Comparison of ENCODE assay signal across 25 cellular contexts in genomic region chr10:15813415-15813814, GRCh38. TPM values are rescaled to one million over a fixed set of nuclear protein-coding genes. Genes with fewer than 3 reads are reported as not detected.
DNase-seq lines count a peak whose midpoint lies in the region; ATAC-seq and TF ChIP-seq lines count a peak whose summit lies in the region.
"Had no signal": no experiment of that assay in that cellular context is flagged by ENCODE, and none has a peak within 500 bp of the region (broad histone marks: within the 10 kb centered on the region; RNA-seq: fewer than 3 reads in every experiment).

No MANE protein-coding gene starts in this region.

- no peaks in the 10 kb centered on the region for H3K27me3 ChIP-seq in SK-N-SH (ENCODE audit: insufficient read depth)
- H3K27me3 ChIP-seq in tibial artery, result no peaks in the 10 kb centered on the region
- no peaks in the 10 kb centered on the region for H3K27me3 ChIP-seq in thyroid gland
- H3K27me3 ChIP-seq: colonic mucosa, heart left ventricle had no signal

- no peaks in the 10 kb centered on the region for H4K20me1 ChIP-seq in SK-N-SH (ENCODE audit: insufficient read depth)

- CTCF ChIA-PET in SK-N-SH (lab: Yijun Ruan, JAX), result interaction anchor here (0.8 kb wide), 1 partner anchor 228 kb away, joined by 3 read pairs; no protein-coding TSS in a partner anchor

- no peak for TF ChIP-seq RAD21 in SK-N-SH (IDR thresholded peaks at IDR 0.05; ENCODE audit: low read length)

- H3K4me1 ChIP-seq in SK-N-SH (ENCODE audit: control insufficient read depth in 1 of 2, insufficient read depth in 2 of 2, low read depth in 1 of 2, low read length in 1 of 2), result no peaks in the 10 kb centered on the region; a peak in 1 of 4 replicates
- H3K4me1 ChIP-seq in tibial artery, result peaks cover 0 to 48% (median 12%) of the 10 kb centered on the region in 4 donors
- H3K4me1 ChIP-seq in thyroid gland, result no peaks in the 10 kb centered on the region
- H3K4me1 ChIP-seq: colonic mucosa had no signal

- TF ChIP-seq POLR2A in thyroid gland (IDR thresholded peaks at IDR 0.05), result no peak

- POLR2A ChIA-PET in SK-N-SH (lab: Yijun Ruan, JAX), result no interaction called here

- TF ChIP-seq CTCF in SK-N-SH (IDR thresholded peaks at IDR 0.05) (no peak), tibial artery (IDR thresholded peaks at IDR 0.05) (no peak), thyroid gland (IDR thresholded peaks at IDR 0.05) (no peak)

- H3K9ac ChIP-seq in SK-N-SH, result no peak overlapping the region

- intact Hi-C loops in tibial artery (cut with DNase I; ENCODE audit: low total_unique reads), result no loop called here
- intact Hi-C loops in thyroid gland (cut with DNase I), result no loop called here

- H2AFZ ChIP-seq in SK-N-SH (ENCODE audit: low read depth), result no peak overlapping the region
- H2AFZ ChIP-seq: GM23338 had no signal

- 99% methylated on average over 3 of the region's 3 CpGs for WGBS in SK-N-SH (ENCODE audit: low lambda C conversion rate)
- WGBS in thyroid gland, 2 donors, result 92 to 96% methylated on average over 3 of the region's 3 CpGs

- H3K27me3 Mint-ChIP-seq in activated T-helper 17 cell treated with anti-CD3 and anti-CD28 coated beads, Interleukin-2, amount 50 U/mL, for 72 hours, result no peaks in the 10 kb centered on the region
- H3K27me3 Mint-ChIP-seq: activated B cell treated with CpG ODN at 0.5 μM for 24 hours; CD4-positive, CD25-positive, alpha-beta regulatory T cell; progenitor cell of endocrine pancreas; stimulated activated memory B cell treated with anti-CD40 and anti-IgM and Interleukin-4, amounts not matched to agents 10 μg/mL and 1 μg/mL and 100 μg/mL, for 72 hours had no signal

- H3F3A ChIP-seq in SK-N-SH (replicated peaks; ENCODE audit: insufficient read depth), result no peaks in the 10 kb centered on the region

- DNase-seq in SK-N-SH (no peak), fibroblast of peridontal ligament (ENCODE audit: extremely low read depth) (peak; percentile 17), tibial artery (no peak), middle frontal gyrus (ENCODE audit: extremely low spot score, low spot score) (no peak), thyroid gland (no peak)
- DNase-seq: ACHN; activated B cell treated with CpG ODN at 0.5 μM for 24 hours; activated CD8-positive, alpha-beta memory T cell treated with anti-CD3 and anti-CD28 coated beads for 24 hours; amygdala; CD4-positive, CD25-positive, alpha-beta regulatory T cell; colonic mucosa; heart left ventricle; Karpas-422; lower lobe of right lung; natural killer cell; NCI-H446; trophoblast cell had no signal

- H3K9me3 ChIP-seq in SK-N-SH (no peaks in the 10 kb centered on the region), tibial artery (no peaks in the 10 kb centered on the region), thyroid gland (no peaks in the 10 kb centered on the region)
- H3K9me3 ChIP-seq: colonic mucosa, heart left ventricle, lower lobe of right lung had no signal

- no peak overlapping the region for H3K4me2 ChIP-seq in SK-N-SH
- H3K4me2 ChIP-seq: GM23338 had no signal

- no peak overlapping the region for H3K4me3 ChIP-seq in SK-N-SH (ENCODE audit: low read depth in 2 of 2, low read length in 1 of 2)
- no peak overlapping the region for H3K4me3 ChIP-seq in tibial artery
- H3K4me3 ChIP-seq in thyroid gland (replicated peaks in 1 of 3), result no peak overlapping the region
- H3K4me3 ChIP-seq: colonic mucosa, GM23338, heart left ventricle, lower lobe of right lung had no signal

- H3K36me3 ChIP-seq in SK-N-SH (replicated peaks in 1 of 2; ENCODE audit: control insufficient read depth in 1 of 2, insufficient read depth in 2 of 2, low read length in 1 of 2), result peaks cover 28 to 31% of the 10 kb centered on the region in 2 experiments
- H3K36me3 ChIP-seq in tibial artery, result peaks cover 0 to 7% (median 5%) of the 10 kb centered on the region in 3 donors
- no peaks in the 10 kb centered on the region for H3K36me3 ChIP-seq in thyroid gland
- H3K36me3 ChIP-seq: colonic mucosa had no signal

- no peak overlapping the region for H3K4me3 Mint-ChIP-seq in activated T-helper 17 cell treated with anti-CD3 and anti-CD28 coated beads, Interleukin-2, amount 50 U/mL, for 72 hours
- H3K4me3 Mint-ChIP-seq: activated B cell treated with CpG ODN at 0.5 μM for 24 hours; CD4-positive, CD25-positive, alpha-beta regulatory T cell; GM23338; natural killer cell; stimulated activated memory B cell treated with anti-CD40 and anti-IgM and Interleukin-4, amounts not matched to agents 10 μg/mL and 1 μg/mL and 100 μg/mL, for 72 hours; T-helper 2 cell treated with Interferon-gamma antibody and Interleukin-4, amounts not matched to agents 5 μg/mL and 100 μg/mL, for 36 hours had no signal

- ATAC-seq in SK-N-SH treated with all-trans-retinoic acid at 6 μM for 48 hours (no peak; the same call in 2 of the 3 replicates), GM18511 (IDR thresholded peaks at IDR 0.05; ENCODE audit: unreplicated experiment) (no peak)
- no peak for ATAC-seq in activated T-helper 17 cell treated with anti-CD3 and anti-CD28 coated beads, Interleukin-2, amount 50 U/mL, for 72 hours (replicated peaks)
- ATAC-seq: GM23338; lower lobe of right lung; natural killer cell; stimulated activated memory B cell treated with anti-CD40 and anti-IgM and Interleukin-4, amounts not matched to agents 10 μg/mL and 1 μg/mL and 100 μg/mL, for 72 hours had no signal

- H3K27ac Mint-ChIP-seq in activated T-helper 17 cell treated with anti-CD3 and anti-CD28 coated beads, Interleukin-2, amount 50 U/mL, for 72 hours, result peak overlapping the region; percentile 27
- H3K27ac Mint-ChIP-seq: activated B cell treated with CpG ODN at 0.5 μM for 24 hours; activated T-helper 2 cell treated with anti-CD3 and anti-CD28 coated beads, Interferon-gamma antibody, Interleukin-2, Interleukin-4, amounts not matched to agents 10 μg/mL and 5 μg/mL and 100 μg/mL, durations not matched to agents 14 hours and 24 hours and 36 hours; CD4-positive, CD25-positive, alpha-beta regulatory T cell; GM23338; natural killer cell; progenitor cell of endocrine pancreas; stimulated activated memory B cell treated with anti-CD40 and anti-IgM and Interleukin-4, amounts not matched to agents 10 μg/mL and 1 μg/mL and 100 μg/mL, for 72 hours; T-helper 2 cell treated with Interferon-gamma antibody and Interleukin-4, amounts not matched to agents 5 μg/mL and 100 μg/mL, for 36 hours had no signal

- H3K4me1 Mint-ChIP-seq in activated T-helper 17 cell treated with anti-CD3 and anti-CD28 coated beads, Interleukin-2, amount 50 U/mL, for 72 hours, result peaks cover 9% of the 10 kb centered on the region
- H3K4me1 Mint-ChIP-seq: activated B cell treated with CpG ODN at 0.5 μM for 24 hours; stimulated activated memory B cell treated with anti-CD40 and anti-IgM and Interleukin-4, amounts not matched to agents 10 μg/mL and 1 μg/mL and 100 μg/mL, for 72 hours had no signal

- H3K36me3 Mint-ChIP-seq in activated T-helper 17 cell treated with anti-CD3 and anti-CD28 coated beads, Interleukin-2, amount 50 U/mL, for 72 hours (ENCODE audit: low read depth), result peaks cover 81% of the 10 kb centered on the region

- H3K79me2 ChIP-seq in SK-N-SH (ENCODE audit: insufficient read depth), result no peaks in the 10 kb centered on the region

- H3K27ac ChIP-seq in SK-N-SH (ENCODE audit: low read depth in 2 of 2, low read length in 1 of 2) (no peak overlapping the region), tibial artery (peak overlapping the region; percentile 9 to 25), thyroid gland (no peak overlapping the region)
- H3K27ac ChIP-seq: colonic mucosa, heart left ventricle, lower lobe of right lung had no signal

- H3K9me2 ChIP-seq in SK-N-SH, result no peaks in the 10 kb centered on the region

- no peak for TF ChIP-seq EP300 in SK-N-SH (IDR thresholded peaks at IDR 0.05; ENCODE audit: borderline replicate concordance in 1 of 2, low read depth in 1 of 2, low read length in 1 of 2)

- H3K9me3 Mint-ChIP-seq in activated T-helper 17 cell treated with anti-CD3 and anti-CD28 coated beads, Interleukin-2, amount 50 U/mL, for 72 hours, result no peaks in the 10 kb centered on the region
- H3K9me3 Mint-ChIP-seq: activated B cell treated with CpG ODN at 0.5 μM for 24 hours; activated T-helper 2 cell treated with anti-CD3 and anti-CD28 coated beads, Interferon-gamma antibody, Interleukin-2, Interleukin-4, amounts not matched to agents 10 μg/mL and 5 μg/mL and 100 μg/mL, durations not matched to agents 14 hours and 24 hours and 36 hours; CD4-positive, CD25-positive, alpha-beta regulatory T cell; GM23338; natural killer cell; stimulated activated memory B cell treated with anti-CD40 and anti-IgM and Interleukin-4, amounts not matched to agents 10 μg/mL and 1 μg/mL and 100 μg/mL, for 72 hours; T-helper 2 cell treated with Interferon-gamma antibody and Interleukin-4, amounts not matched to agents 5 μg/mL and 100 μg/mL, for 36 hours had no signal

TF ChIP-seq in SK-N-SH, 30 proteins besides CTCF, POLR2A, EP300 and RAD21 (continues in another document):
- TF ChIP-seq SMC3 (IDR thresholded peaks at IDR 0.05; ENCODE audit: low read depth, low read length) (no peak), NFIC (IDR thresholded peaks at IDR 0.05; ENCODE audit: borderline replicate concordance) (peak; percentile 25; the same call in 1 of the 2 replicates)

TF ChIP-seq in SK-N-SH treated with all-trans-retinoic acid at 6 μM for 48 hours, 23 proteins besides CTCF, POLR2A, EP300 and RAD21 (continues in another document):
- TF ChIP-seq ARNTL (CRISPR knock-in tag; IDR thresholded peaks at IDR 0.05; ENCODE audit: borderline replicate concordance, low read depth), result no peak
- no peak for TF ChIP-seq ZFP30 (CRISPR knock-in tag; IDR thresholded peaks at IDR 0.05)
- no peak for TF ChIP-seq RARB (CRISPR knock-in tag; IDR thresholded peaks at IDR 0.05)
- no peak for TF ChIP-seq PATZ1 (CRISPR knock-in tag; IDR thresholded peaks at IDR 0.05; ENCODE audit: borderline replicate concordance)
- no peak for TF ChIP-seq BACH2 (CRISPR knock-in tag; IDR thresholded peaks at IDR 0.05; ENCODE audit: borderline replicate concordance)

RNA-seq across cellular contexts. Expression of gene MINDY3, which starts 46.9 kb away (rescaled TPM):
- polyA plus RNA-seq in SK-N-SH (2012; rRNA removed), result 9.5 and 12.8 TPM in 2 replicates
- polyA plus RNA-seq in SK-N-SH (2012; cell fraction: cytosol; rRNA removed), result 11.2 and 13.9 TPM in 2 replicates
- 8.8 and 25.7 TPM in 2 replicates for polyA plus RNA-seq in SK-N-SH (2012; cell fraction: nucleus; rRNA removed)
- total RNA-seq in activated T-helper 17 cell treated with anti-CD3 and anti-CD28 coated beads, Interleukin-2, amount 50 U/mL, for 72 hours, result 10 to 100 TPM; 22.0 to 23.2 TPM
- total RNA-seq in thyroid gland, result 10 to 100 TPM; 32.8 to 44.2 (median 38.2) TPM

Comparison
In these comparisons a context has a peak if more than half of its experiments do, and no peak if none do; other contexts are left out.
1. H3K27ac ChIP-seq: peak in tibial artery (2 of 2); none in SK-N-SH (0 of 2) and thyroid gland (0 of 3).